1 cellular context compared by ENCODE assay signal in the genomic region with DNA sequence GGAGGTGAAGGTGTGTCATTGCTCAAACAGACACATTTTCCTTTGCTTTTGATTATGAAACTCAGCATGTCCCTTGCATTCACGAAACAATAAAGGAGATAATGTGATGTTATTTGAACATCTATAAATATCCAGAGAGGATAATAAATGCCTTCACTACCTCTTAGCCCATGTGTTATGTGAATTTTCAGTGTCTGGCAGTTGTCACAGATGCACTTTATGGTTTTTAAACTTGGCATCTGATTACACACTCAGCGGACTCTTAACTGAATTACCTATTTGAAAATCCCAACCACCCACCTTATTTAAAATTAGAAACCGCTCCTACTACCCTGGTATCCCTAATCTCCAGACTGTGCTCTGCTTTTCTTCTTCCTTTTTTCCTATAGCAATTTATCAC.
A peak's percentile ranks its signal among the peaks of the same experiment; 100 is the strongest.
TF ChIP-seq lines count a peak whose summit lies in the region.

No MANE protein-coding gene starts in this region.

TF ChIP-seq in SK-N-SH treated with all-trans-retinoic acid at 6 μM for 48 hours, 23 proteins besides CTCF, POLR2A, EP300 and RAD21 (continued from another document):
- TF ChIP-seq, protein P1, sequence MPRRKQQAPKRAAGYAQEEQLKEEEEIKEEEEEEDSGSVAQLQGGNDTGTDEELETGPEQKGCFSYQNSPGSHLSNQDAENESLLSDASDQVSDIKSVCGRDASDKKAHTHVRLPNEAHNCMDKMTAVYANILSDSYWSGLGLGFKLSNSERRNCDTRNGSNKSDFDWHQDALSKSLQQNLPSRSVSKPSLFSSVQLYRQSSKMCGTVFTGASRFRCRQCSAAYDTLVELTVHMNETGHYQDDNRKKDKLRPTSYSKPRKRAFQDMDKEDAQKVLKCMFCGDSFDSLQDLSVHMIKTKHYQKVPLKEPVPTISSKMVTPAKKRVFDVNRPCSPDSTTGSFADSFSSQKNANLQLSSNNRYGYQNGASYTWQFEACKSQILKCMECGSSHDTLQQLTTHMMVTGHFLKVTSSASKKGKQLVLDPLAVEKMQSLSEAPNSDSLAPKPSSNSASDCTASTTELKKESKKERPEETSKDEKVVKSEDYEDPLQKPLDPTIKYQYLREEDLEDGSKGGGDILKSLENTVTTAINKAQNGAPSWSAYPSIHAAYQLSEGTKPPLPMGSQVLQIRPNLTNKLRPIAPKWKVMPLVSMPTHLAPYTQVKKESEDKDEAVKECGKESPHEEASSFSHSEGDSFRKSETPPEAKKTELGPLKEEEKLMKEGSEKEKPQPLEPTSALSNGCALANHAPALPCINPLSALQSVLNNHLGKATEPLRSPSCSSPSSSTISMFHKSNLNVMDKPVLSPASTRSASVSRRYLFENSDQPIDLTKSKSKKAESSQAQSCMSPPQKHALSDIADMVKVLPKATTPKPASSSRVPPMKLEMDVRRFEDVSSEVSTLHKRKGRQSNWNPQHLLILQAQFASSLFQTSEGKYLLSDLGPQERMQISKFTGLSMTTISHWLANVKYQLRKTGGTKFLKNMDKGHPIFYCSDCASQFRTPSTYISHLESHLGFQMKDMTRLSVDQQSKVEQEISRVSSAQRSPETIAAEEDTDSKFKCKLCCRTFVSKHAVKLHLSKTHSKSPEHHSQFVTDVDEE (CRISPR knock-in tag; IDR thresholded peaks at IDR 0.05) = peak; percentile 92
- TF ChIP-seq OSR1 (CRISPR knock-in tag; IDR thresholded peaks at IDR 0.05) (no peak), TOX (CRISPR knock-in tag; IDR thresholded peaks at IDR 0.05; ENCODE audit: borderline replicate concordance) (no peak), CSDC2 (CRISPR knock-in tag; IDR thresholded peaks at IDR 0.05) (no peak)
